ENCODE assay signal across 18 cellular contexts in the genomic region with DNA sequence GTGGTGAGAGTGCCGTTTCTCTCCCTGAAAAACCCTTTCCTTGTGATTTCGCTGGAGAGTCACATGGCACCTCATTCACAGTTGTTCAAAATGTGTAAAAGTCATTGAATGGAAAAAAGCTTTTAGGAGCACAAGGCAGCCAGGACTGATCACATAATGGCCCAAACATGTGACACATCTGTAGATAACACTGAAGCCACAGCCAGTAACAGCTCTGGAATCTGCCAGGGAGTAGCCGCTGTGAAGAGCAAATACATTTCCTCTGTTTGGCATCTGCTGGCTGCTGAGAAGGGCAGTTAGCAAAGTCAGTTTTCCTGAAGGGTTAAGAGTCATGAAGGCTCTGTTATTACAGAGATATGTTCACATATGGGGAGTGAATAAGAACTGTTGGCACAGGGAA.
DNase-seq lines count a peak whose midpoint lies in the region; ATAC-seq and TF ChIP-seq lines count a peak whose summit lies in the region.
"Had no signal": no experiment of that assay in that cellular context is flagged by ENCODE, and none has a peak within 500 bp of the region (broad histone marks: within the 10 kb centered on the region; RNA-seq: fewer than 3 reads in every experiment).

No MANE protein-coding gene starts in this region.

- H4K8ac ChIP-seq in trophoblast cell (ENCODE audit: low read depth, low read length), result no peak overlapping the region

- no peaks in the 10 kb centered on the region for H3K36me3 Mint-ChIP-seq in CD8-positive, alpha-beta T cell
- H3K36me3 Mint-ChIP-seq: neural progenitor cell had no signal

- no peak overlapping the region for H3K4me3 ChIP-seq in RWPE2 (ENCODE audit: severe bottlenecking)
- H3K4me3 ChIP-seq in trophoblast cell (ENCODE audit: low read depth, low read length), result no peak overlapping the region
- H3K4me3 ChIP-seq in CD8-positive, alpha-beta T cell (ENCODE audit: low read depth, low read length), result no peak overlapping the region
- H3K4me3 ChIP-seq: ascending aorta, GM23338, neural progenitor cell, skin epidermis, stomach had no signal

- POLR2A ChIA-PET in CD8-positive, alpha-beta T cell (lab: Charles Lee), result no interaction called here

- H2AFZ ChIP-seq in trophoblast cell (ENCODE audit: insufficient read depth, low read length, poor library complexity), result no peak overlapping the region
- H2AFZ ChIP-seq: GM23338, neural progenitor cell had no signal

- no peak overlapping the region for H3K23ac ChIP-seq in trophoblast cell (ENCODE audit: low read length)

- no peak overlapping the region for H2BK12ac ChIP-seq in trophoblast cell (ENCODE audit: low read length)

- TF ChIP-seq CTCF in RWPE2 (IDR thresholded peaks at IDR 0.05; ENCODE audit: poor library complexity, severe bottlenecking) (no peak), foreskin keratinocyte (conservative IDR thresholded peaks at IDR 0.05) (no peak)
- TF ChIP-seq CTCF in CD8-positive, alpha-beta T cell (IDR thresholded peaks at IDR 0.05), result no peak

- no peak overlapping the region for H3K4ac ChIP-seq in trophoblast cell (ENCODE audit: low read depth, low read length)

- no peaks in the 10 kb centered on the region for H3K4me1 Mint-ChIP-seq in CD8-positive, alpha-beta T cell (ENCODE audit: low read depth)
- H3K4me1 Mint-ChIP-seq: activated CD4-positive, alpha-beta T cell treated with anti-CD3 and anti-CD28 coated beads, Interleukin-2, amount 10 ng/mL, durations not matched to agents 7 days and 5 days; GM23338; neural progenitor cell had no signal

- no peak overlapping the region for H2AK5ac ChIP-seq in trophoblast cell (ENCODE audit: low read length)

- no peak overlapping the region for H3K14ac ChIP-seq in trophoblast cell (ENCODE audit: low read length)

- intact Hi-C loops in CD8-positive, alpha-beta T cell (cut with DNase I, micrococcal nuclease), result no loop called here

- no peaks in the 10 kb centered on the region for H3K79me1 ChIP-seq in trophoblast cell (ENCODE audit: low read length)

- H4K91ac ChIP-seq in trophoblast cell (ENCODE audit: low read depth, low read length), result no peak overlapping the region

- H3K9me3 ChIP-seq in RWPE2 (ENCODE audit: severe bottlenecking) (no peaks in the 10 kb centered on the region), trophoblast cell (ENCODE audit: insufficient read depth, low read depth, low read length) (no peaks in the 10 kb centered on the region)
- no peaks in the 10 kb centered on the region for H3K9me3 ChIP-seq in CD8-positive, alpha-beta T cell (ENCODE audit: low read length)
- H3K9me3 ChIP-seq: ascending aorta, stomach had no signal

- H2BK5ac ChIP-seq in trophoblast cell (ENCODE audit: low read depth, low read length, poor library complexity), result no peak overlapping the region

- no peak overlapping the region for H4K12ac ChIP-seq in trophoblast cell (ENCODE audit: low read depth, low read length)

- H2BK120ac ChIP-seq in trophoblast cell (ENCODE audit: insufficient read depth, low read length, poor library complexity), result no peak overlapping the region

- no peaks in the 10 kb centered on the region for H3K9me3 Mint-ChIP-seq in CD8-positive, alpha-beta T cell
- H3K9me3 Mint-ChIP-seq: activated CD4-positive, alpha-beta T cell treated with anti-CD3 and anti-CD28 coated beads, Interleukin-2, amount 10 ng/mL, durations not matched to agents 7 days and 5 days; GM23338; neural progenitor cell had no signal

- H3K27ac ChIP-seq in RWPE2 (ENCODE audit: poor library complexity, severe bottlenecking), result no peak overlapping the region
- H3K27ac ChIP-seq in foreskin keratinocyte, result no peak overlapping the region
- H3K27ac ChIP-seq in trophoblast cell (ENCODE audit: low read depth, low read length), result no peak overlapping the region
- no peak overlapping the region for H3K27ac ChIP-seq in CD8-positive, alpha-beta T cell (ENCODE audit: low read depth, low read length)
- H3K27ac ChIP-seq: ascending aorta, neural progenitor cell, skin epidermis, stomach had no signal

- H3K27me3 Mint-ChIP-seq in CD8-positive, alpha-beta T cell (ENCODE audit: low read depth), result no peaks in the 10 kb centered on the region
- H3K27me3 Mint-ChIP-seq: activated CD4-positive, alpha-beta T cell treated with anti-CD3 and anti-CD28 coated beads, Interleukin-2, amount 10 ng/mL, durations not matched to agents 7 days and 5 days had no signal

- H3K27me3 ChIP-seq in RWPE2 (ENCODE audit: insufficient read depth, poor library complexity, severe bottlenecking) (no peaks in the 10 kb centered on the region), foreskin keratinocyte (no peaks in the 10 kb centered on the region), trophoblast cell (ENCODE audit: insufficient read depth, low read length) (no peaks in the 10 kb centered on the region)
- no peaks in the 10 kb centered on the region for H3K27me3 ChIP-seq in CD8-positive, alpha-beta T cell (ENCODE audit: insufficient read depth, low read length)
- H3K27me3 ChIP-seq: ascending aorta, neural progenitor cell, stomach had no signal

- DNase-seq in HCEC 1CT (peak; percentile 7), RWPE2 (ENCODE audit: low spot score) (no peak), foreskin keratinocyte (peak; percentile 9 to 54), trophoblast cell (peak; percentile 74 to 86), DMS153 (lab: John Stamatoyannopoulos, UW) (no peak)
- DNase-seq in CD8-positive, alpha-beta T cell, result no peak
- DNase-seq in activated CD8-positive, alpha-beta memory T cell treated with anti-CD3 and anti-CD28 coated beads for 24 hours, result no peak
- DNase-seq: activated CD4-positive, alpha-beta T cell treated with anti-CD3 and anti-CD28 coated beads, Interleukin-2, amount 10 ng/mL, durations not matched to agents 7 days and 5 days; effector memory CD4-positive, alpha-beta T cell; glutamatergic neuron; Kasumi-1; NCI-H187; NCI-H524 treated with DMSO at 0.1 percent for 48 hours; stomach had no signal

- no peaks in the 10 kb centered on the region for H3K79me2 ChIP-seq in trophoblast cell (ENCODE audit: control insufficient read depth, insufficient read depth, low read length, poor library complexity)

- H3K27ac Mint-ChIP-seq in CD8-positive, alpha-beta T cell, result no peak overlapping the region
- H3K27ac Mint-ChIP-seq: activated CD4-positive, alpha-beta T cell treated with anti-CD3 and anti-CD28 coated beads, Interleukin-2, amount 10 ng/mL, durations not matched to agents 7 days and 5 days; GM23338; neural progenitor cell had no signal

- no CpG with 5 or more reads among the region's 3 CpGs for WGBS in trophoblast cell (ENCODE audit: extremely low coverage, insufficient coverage, insufficient read length)

- H3K4me2 ChIP-seq in trophoblast cell (ENCODE audit: low read length), result no peak overlapping the region
- H3K4me2 ChIP-seq: GM23338, neural progenitor cell had no signal

- CTCF ChIA-PET in CD8-positive, alpha-beta T cell (lab: Charles Lee), result no interaction called here

- H3K4me1 ChIP-seq in RWPE2 (ENCODE audit: insufficient read depth, poor library complexity, severe bottlenecking), result no peaks in the 10 kb centered on the region
- no peaks in the 10 kb centered on the region for H3K4me1 ChIP-seq in foreskin keratinocyte
- H3K4me1 ChIP-seq in trophoblast cell (ENCODE audit: control insufficient read depth in 1 of 2, insufficient read depth in 2 of 2, low read length in 2 of 2), result peaks cover 5 to 7% of the 10 kb centered on the region in 2 experiments
- H3K4me1 ChIP-seq in CD8-positive, alpha-beta T cell (ENCODE audit: insufficient read depth, low read length), result no peaks in the 10 kb centered on the region
- H3K4me1 ChIP-seq: ascending aorta, stomach had no signal

- H3K36me3 ChIP-seq in RWPE2 (ENCODE audit: low read depth) (no peaks in the 10 kb centered on the region), trophoblast cell (ENCODE audit: control insufficient read depth in 1 of 2, insufficient read depth in 2 of 2, low read length in 2 of 2) (no peaks in the 10 kb centered on the region)
- H3K36me3 ChIP-seq in CD8-positive, alpha-beta T cell (ENCODE audit: insufficient read depth, low read length), result no peaks in the 10 kb centered on the region
- H3K36me3 ChIP-seq: ascending aorta, neural progenitor cell, stomach had no signal

- ATAC-seq in RWPE2 (ENCODE audit: low read depth) (peak; percentile 31; the same call in 1 of the 3 replicates), foreskin keratinocyte (no peak)
- no peak for ATAC-seq in CD8-positive, alpha-beta T cell
- ATAC-seq: GM23338 had no signal

- H3K18ac ChIP-seq in trophoblast cell (ENCODE audit: low read length), result no peak overlapping the region

- no peak overlapping the region for H3K9ac ChIP-seq in trophoblast cell (ENCODE audit: low read length)
- H3K9ac ChIP-seq: neural progenitor cell had no signal

- no peak overlapping the region for H3K4me3 Mint-ChIP-seq in CD8-positive, alpha-beta T cell
- H3K4me3 Mint-ChIP-seq: activated CD4-positive, alpha-beta T cell treated with anti-CD3 and anti-CD28 coated beads, Interleukin-2, amount 10 ng/mL, durations not matched to agents 7 days and 5 days; GM23338; neural progenitor cell had no signal

Comparison
In these comparisons a context has a peak if more than half of its experiments do, and no peak if none do; other contexts are left out.
1. DNase-seq: peak in HCEC 1CT (single experiment), foreskin keratinocyte (2 of 2) and trophoblast cell (2 of 2); none in RWPE2 (single experiment), CD8-positive, alpha-beta T cell (0 of 7), DMS153 (single experiment) and activated CD8-positive, alpha-beta memory T cell treated with anti-CD3 and anti-CD28 coated beads for 24 hours (single experiment).